ENCODE assay signal across 16 cellular contexts in the genomic region with DNA sequence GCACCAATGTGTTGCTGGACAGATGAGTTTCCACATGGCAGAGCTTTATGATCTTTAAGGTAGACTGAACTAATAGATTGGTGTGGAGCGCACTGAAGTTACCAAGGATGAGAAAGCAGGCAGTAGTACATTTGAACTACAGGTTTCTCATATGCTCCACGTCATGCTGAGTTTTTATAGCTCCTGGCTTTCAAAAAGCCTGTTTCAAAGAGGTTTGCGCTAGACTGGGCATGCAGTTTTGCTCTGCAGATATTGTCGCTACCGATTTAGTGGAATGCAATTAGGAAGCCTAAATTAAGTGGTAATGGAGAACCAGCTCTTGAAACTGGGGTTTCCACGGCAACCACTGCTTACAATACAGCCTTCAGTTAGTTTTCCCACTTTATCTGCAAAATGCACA.
DNase-seq lines count a peak whose midpoint lies in the region; ATAC-seq and TF ChIP-seq lines count a peak whose summit lies in the region.
"Had no signal": no experiment of that assay in that cellular context is flagged by ENCODE, and none has a peak within 500 bp of the region (broad histone marks: within the 10 kb centered on the region; RNA-seq: fewer than 3 reads in every experiment).

No MANE protein-coding gene starts in this region.

- H3K4me1 Mint-ChIP-seq in WTC11 (peaks cover 57% of the 10 kb centered on the region), type B pancreatic cell (ENCODE audit: unreplicated experiment) (peaks cover 24% of the 10 kb centered on the region)
- H3K4me1 Mint-ChIP-seq: stimulated activated effector memory CD8-positive, alpha-beta T cell treated with anti-CD3 and anti-CD28 coated beads, Interleukin-12 subunit alpha, Interleukin-12 subunit beta, amount 100 ng/mL, for 72 hours had no signal

- H3K4me3 Mint-ChIP-seq in WTC11, result no peak overlapping the region
- H3K4me3 Mint-ChIP-seq in type B pancreatic cell, result peak overlapping the region; percentile 9
- H3K4me3 Mint-ChIP-seq: activated CD8-positive, alpha-beta T cell treated with anti-CD3 and anti-CD28 coated beads for 36 hours; CD8-positive, alpha-beta T cell; stimulated activated effector memory CD8-positive, alpha-beta T cell treated with anti-CD3 and anti-CD28 coated beads, Interleukin-12 subunit alpha, Interleukin-12 subunit beta, amount 100 ng/mL, for 72 hours had no signal

- no peaks in the 10 kb centered on the region for H4K20me1 ChIP-seq in SK-N-SH (ENCODE audit: insufficient read depth)

- ATAC-seq in SK-N-SH treated with all-trans-retinoic acid at 6 μM for 48 hours (no peak), WTC11 (no peak), HG03159 (IDR thresholded peaks at IDR 0.05; ENCODE audit: unreplicated experiment) (no peak), HG03378 (IDR thresholded peaks at IDR 0.05; ENCODE audit: unreplicated experiment) (no peak)
- ATAC-seq: A549; activated CD8-positive, alpha-beta T cell treated with anti-CD3 and anti-CD28 coated beads for 36 hours; CD8-positive, alpha-beta T cell; HCT116; stimulated activated effector memory CD8-positive, alpha-beta T cell treated with anti-CD3 and anti-CD28 coated beads, Interleukin-12 subunit alpha, Interleukin-12 subunit beta, amount 100 ng/mL, for 72 hours had no signal

- POLR2A ChIA-PET in SK-N-SH (lab: Yijun Ruan, JAX) (interaction anchor here (1.3 kb wide), 1 partner anchor 64 kb away, joined by 5 read pairs; no protein-coding TSS in a partner anchor), WTC11 (lab: Charles Lee) (interaction anchor here (0.5 kb wide), 1 partner anchor 211 kb away, joined by 3 read pairs; no protein-coding TSS in a partner anchor)

- TF ChIP-seq POLR2A in esophagus muscularis mucosa (IDR thresholded peaks at IDR 0.05; ENCODE audit: low read depth), result no peak

- H3F3A ChIP-seq in SK-N-SH (replicated peaks; ENCODE audit: insufficient read depth), result no peaks in the 10 kb centered on the region

- 23% methylated on average over 6 of the region's 6 CpGs for WGBS in SK-N-SH (ENCODE audit: low lambda C conversion rate)
- WGBS in esophagus muscularis mucosa, result 81% methylated on average over 6 of the region's 6 CpGs

- H3K79me2 ChIP-seq in SK-N-SH (ENCODE audit: insufficient read depth), result no peaks in the 10 kb centered on the region

- H3K27ac ChIP-seq in SK-N-SH (ENCODE audit: low read depth in 2 of 2, low read length in 1 of 2) (no peak overlapping the region; a peak in 1 of 4 replicates), esophagus muscularis mucosa (replicated peaks in 1 of 4) (no peak overlapping the region)
- H3K27ac ChIP-seq: A549, upper lobe of left lung, WERI-Rb-1 had no signal

- H3K36me3 ChIP-seq in SK-N-SH (replicated peaks in 1 of 2; ENCODE audit: control insufficient read depth in 1 of 2, insufficient read depth in 2 of 2, low read length in 1 of 2) (no peaks in the 10 kb centered on the region), esophagus muscularis mucosa (no peaks in the 10 kb centered on the region)
- H3K36me3 ChIP-seq: upper lobe of left lung, WERI-Rb-1 had no signal

- H3K9ac ChIP-seq in SK-N-SH, result no peak overlapping the region

- DNase-seq in SK-N-SH, result peak; percentile 63
- no peak for DNase-seq in WTC11 (ENCODE audit: low spot score)
- peak; percentile 4 for DNase-seq in kidney tubule cell (ENCODE audit: low spot score)
- DNase-seq in type B pancreatic cell (ENCODE audit: extremely low spot score, unreplicated experiment), result no peak
- no peak for DNase-seq in esophagus muscularis mucosa (ENCODE audit: extremely low spot score)
- DNase-seq: activated CD8-positive, alpha-beta T cell treated with anti-CD3 and anti-CD28 coated beads for 36 hours; CD8-positive, alpha-beta T cell; IMR-90; WERI-Rb-1 had no signal

- no peak overlapping the region for H3K4me2 ChIP-seq in SK-N-SH
- H3K4me2 ChIP-seq: A549 had no signal

- H3K9me2 ChIP-seq in SK-N-SH, result no peaks in the 10 kb centered on the region

- H3K27me3 Mint-ChIP-seq in WTC11 (ENCODE audit: low read depth) (no peaks in the 10 kb centered on the region), type B pancreatic cell (peaks cover 18% of the 10 kb centered on the region)
- H3K27me3 Mint-ChIP-seq: activated CD8-positive, alpha-beta T cell treated with anti-CD3 and anti-CD28 coated beads for 36 hours had no signal

- 0 out of 2 replicates have a peak overlapping the region, but pooled peaks have one; percentile 4 for H3K27ac Mint-ChIP-seq in WTC11
- H3K27ac Mint-ChIP-seq in type B pancreatic cell, result no peak overlapping the region
- H3K27ac Mint-ChIP-seq: activated CD8-positive, alpha-beta T cell treated with anti-CD3 and anti-CD28 coated beads for 36 hours; CD8-positive, alpha-beta T cell; stimulated activated effector memory CD8-positive, alpha-beta T cell treated with anti-CD3 and anti-CD28 coated beads, Interleukin-12 subunit alpha, Interleukin-12 subunit beta, amount 100 ng/mL, for 72 hours had no signal

- H3K4me3 ChIP-seq in SK-N-SH (ENCODE audit: low read depth in 2 of 2, low read length in 1 of 2) (no peak overlapping the region; a peak in 1 of 4 replicates), esophagus muscularis mucosa (no peak overlapping the region)
- H3K4me3 ChIP-seq: A549, upper lobe of left lung had no signal

- H3K9me3 ChIP-seq in SK-N-SH (no peaks in the 10 kb centered on the region), esophagus muscularis mucosa (no peaks in the 10 kb centered on the region)
- H3K9me3 ChIP-seq: A549, upper lobe of left lung had no signal

- peak; percentile 21; the same call in 1 of the 2 replicates for TF ChIP-seq RAD21 in SK-N-SH (IDR thresholded peaks at IDR 0.05; ENCODE audit: low read length)

- peak in 1 of 2 experiments; percentile 35; a peak in 1 of 4 replicates for TF ChIP-seq EP300 in SK-N-SH (IDR thresholded peaks at IDR 0.05; ENCODE audit: borderline replicate concordance in 1 of 2, low read depth in 1 of 2, low read length in 1 of 2)
- TF ChIP-seq EP300 in esophagus muscularis mucosa (IDR thresholded peaks at IDR 0.05), result no peak

- H3K9me3 Mint-ChIP-seq in WTC11, result no peaks in the 10 kb centered on the region
- no peaks in the 10 kb centered on the region for H3K9me3 Mint-ChIP-seq in type B pancreatic cell
- H3K9me3 Mint-ChIP-seq: activated CD8-positive, alpha-beta T cell treated with anti-CD3 and anti-CD28 coated beads for 36 hours; CD8-positive, alpha-beta T cell had no signal

- intact Hi-C loops in esophagus muscularis mucosa (cut with DNase I), result no loop called here

- CTCF ChIA-PET in SK-N-SH (lab: Yijun Ruan, JAX), result interaction anchor here (0.7 to 1.4 kb wide), 5 partner anchors 9 to 147 kb away, joined by 3 to 5 read pairs (median 3); no protein-coding TSS in a partner anchor
- CTCF ChIA-PET in WTC11 (lab: Charles Lee), result interaction anchor here (1.2 kb wide), 1 partner anchor 56 kb away, joined by 3 read pairs; no protein-coding TSS in a partner anchor

- H2AFZ ChIP-seq in SK-N-SH (ENCODE audit: low read depth), result no peak overlapping the region

- H3K27me3 ChIP-seq in SK-N-SH (ENCODE audit: insufficient read depth), result no peaks in the 10 kb centered on the region
- H3K27me3 ChIP-seq in esophagus muscularis mucosa, result peaks cover 0 to 4% (median 0%) of the 10 kb centered on the region in 4 donors
- H3K27me3 ChIP-seq: upper lobe of left lung had no signal

- H3K4me1 ChIP-seq in SK-N-SH (ENCODE audit: control insufficient read depth in 1 of 2, insufficient read depth in 2 of 2, low read depth in 1 of 2, low read length in 1 of 2) (peaks cover 0 to 21% of the 10 kb centered on the region in 2 experiments; a peak in 2 of 4 replicates), esophagus muscularis mucosa (no peaks in the 10 kb centered on the region)
- H3K4me1 ChIP-seq: A549, upper lobe of left lung had no signal

- TF ChIP-seq CTCF in SK-N-SH (IDR thresholded peaks at IDR 0.05) (no peak), WTC11 (IDR thresholded peaks at IDR 0.05) (no peak), type B pancreatic cell (conservative IDR thresholded peaks at IDR 0.05) (no peak), esophagus muscularis mucosa (IDR thresholded peaks at IDR 0.05) (no peak)

- no peaks in the 10 kb centered on the region for H3K36me3 Mint-ChIP-seq in WTC11
- H3K36me3 Mint-ChIP-seq in type B pancreatic cell, result no peaks in the 10 kb centered on the region
- H3K36me3 Mint-ChIP-seq: CD8-positive, alpha-beta T cell; stimulated activated effector memory CD8-positive, alpha-beta T cell treated with anti-CD3 and anti-CD28 coated beads, Interleukin-12 subunit alpha, Interleukin-12 subunit beta, amount 100 ng/mL, for 72 hours had no signal

TF ChIP-seq in SK-N-SH, 30 proteins besides CTCF, POLR2A, EP300 and RAD21:
- TF ChIP-seq MXI1 (IDR thresholded peaks at IDR 0.05; ENCODE audit: low read depth, low read length), result peak; percentile 44; the same call in 1 of the 2 replicates
- TF ChIP-seq RCOR1 (IDR thresholded peaks at IDR 0.05; ENCODE audit: low read length), result 0 out of 2 replicates have a peak, but pooled peaks have one; percentile 57
- no peak for TF ChIP-seq SIN3A (IDR thresholded peaks at IDR 0.05; ENCODE audit: borderline replicate concordance, low read depth, low read length)
- TF ChIP-seq CHD2 (IDR thresholded peaks at IDR 0.05; ENCODE audit: low read length, partially characterized antibody), result peak; percentile 33
- TF ChIP-seq GATA2 (CRISPR knock-in tag; IDR thresholded peaks at IDR 0.05), result peak; percentile 73
- TF ChIP-seq NRF1 (IDR thresholded peaks at IDR 0.05; ENCODE audit: low read depth, low read length), result no peak

TF ChIP-seq in SK-N-SH treated with all-trans-retinoic acid at 6 μM for 48 hours, 23 proteins besides CTCF, POLR2A, EP300 and RAD21 (continues in another document):
- no peak for TF ChIP-seq ISL1 (CRISPR knock-in tag; IDR thresholded peaks at IDR 0.05)
- no peak for TF ChIP-seq RARB (CRISPR knock-in tag; IDR thresholded peaks at IDR 0.05)

TF ChIP-seq in WTC11, 78 proteins besides CTCF, POLR2A, EP300 and RAD21:
- TF ChIP-seq ATF1 (CRISPR knock-in tag; IDR thresholded peaks at IDR 0.05) (no peak), FOXJ3 (CRISPR knock-in tag; IDR thresholded peaks at IDR 0.05; ENCODE audit: borderline replicate concordance) (no peak), CBFB (CRISPR knock-in tag; IDR thresholded peaks at IDR 0.05; ENCODE audit: low read depth) (no peak)
- TF ChIP-seq, protein P1, sequence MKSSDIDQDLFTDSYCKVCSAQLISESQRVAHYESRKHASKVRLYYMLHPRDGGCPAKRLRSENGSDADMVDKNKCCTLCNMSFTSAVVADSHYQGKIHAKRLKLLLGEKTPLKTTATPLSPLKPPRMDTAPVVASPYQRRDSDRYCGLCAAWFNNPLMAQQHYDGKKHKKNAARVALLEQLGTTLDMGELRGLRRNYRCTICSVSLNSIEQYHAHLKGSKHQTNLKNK (CRISPR knock-in tag; IDR thresholded peaks at IDR 0.05), result no peak

Comparison
In these comparisons a context has a peak if more than half of its experiments do, and no peak if none do; other contexts are left out.
1. DNase-seq: peak in SK-N-SH (single experiment) and kidney tubule cell (single experiment); none in WTC11 (single experiment), type B pancreatic cell (single experiment) and esophagus muscularis mucosa (single experiment).